Comparison of ENCODE assay signal across 27 cellular contexts in the genomic region with DNA sequence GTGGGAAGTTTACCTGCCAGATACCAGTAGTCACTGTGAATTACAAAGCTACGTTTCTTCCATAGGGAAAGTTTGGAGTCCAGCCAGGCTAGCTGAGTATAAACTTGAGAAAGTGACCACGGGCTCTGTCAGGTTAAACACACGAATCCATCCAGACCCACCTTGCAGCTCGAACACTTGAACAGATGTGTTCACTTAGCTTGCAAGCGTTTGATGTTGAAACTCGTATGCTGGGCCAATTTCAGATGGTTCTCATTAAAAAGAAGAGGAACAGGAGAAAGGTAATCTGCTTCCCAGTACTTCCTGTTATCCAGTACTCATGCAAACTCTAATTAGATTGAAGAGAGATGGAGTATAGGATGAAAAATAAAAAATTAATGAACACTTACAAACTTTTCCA.
"Had no signal": no experiment of that assay in that cellular context is flagged by ENCODE, and none has a peak within 500 bp of the region (broad histone marks: within the 10 kb centered on the region; RNA-seq: fewer than 3 reads in every experiment).

No MANE protein-coding gene starts in this region.

- H3K27ac ChIP-seq: esophagus muscularis mucosa, gastroesophageal sphincter, parathyroid adenoma, psoas muscle, tibial nerve had no signal

- DNase-seq: activated CD4-positive, alpha-beta memory T cell treated with anti-CD3 and anti-CD28 coated beads, Interleukin-2, amount 10 ng/mL, durations not matched to agents 7 days and 5 days; activated CD4-positive, alpha-beta T cell treated with anti-CD3 and anti-CD28 coated beads for 1 hour; activated CD4-positive, alpha-beta T cell treated with anti-CD3 and anti-CD28 coated beads, Interleukin-2, amount 10 ng/mL, durations not matched to agents 7 days and 5 days; activated CD8-positive, alpha-beta memory T cell treated with anti-CD3 and anti-CD28 coated beads, Interleukin-2, amount 50 U/mL, for 48 hours; activated gamma-delta T cell; activated naive CD4-positive, alpha-beta T cell treated with anti-CD3 and anti-CD28 coated beads, Interleukin-2, amount 10 ng/mL, durations not matched to agents 7 days and 5 days; activated naive CD8-positive, alpha-beta T cell treated with anti-CD3 and anti-CD28 coated beads, Interleukin-2, amount 10 ng/mL, durations not matched to agents 7 days and 5 days; activated T-cell treated with anti-CD3 and anti-CD28 coated beads, Interleukin-2, amount 50 U/mL, for 24 hours; amniotic stem cell; endodermal cell; hypothalamus; immature natural killer cell; kidney; left colon; midbrain; naive thymus-derived CD4-positive, alpha-beta T cell; nucleus accumbens; psoas muscle; stimulated activated CD4-positive, alpha-beta T cell treated with anti-CD3 and anti-CD28 coated beads, Interleukin-15, amount 100 ng/mL, for 24 hours; stimulated activated CD4-positive, alpha-beta T cell treated with anti-CD3 and anti-CD28 coated beads, Interleukin-2, amount 100 ng/mL, for 24 hours; stimulated activated naive B cell treated with anti-CD40 and anti-IgM and Interleukin-4, amounts not matched to agents 10 μg/mL and 1 μg/mL and 100 μg/mL, for 72 hours; T-helper 2 cell had no signal

- H3K27me3 ChIP-seq: esophagus muscularis mucosa, gastroesophageal sphincter, tibial nerve had no signal

- H3K4me1 ChIP-seq: psoas muscle had no signal

- H3K9me3 ChIP-seq: esophagus muscularis mucosa, gastroesophageal sphincter, psoas muscle, tibial nerve had no signal

- FAIRE-seq: bronchial epithelial cell, kidney had no signal

- H3K36me3 ChIP-seq: esophagus muscularis mucosa, gastroesophageal sphincter, tibial nerve had no signal

- H3K4me3 ChIP-seq: esophagus muscularis mucosa, gastroesophageal sphincter, psoas muscle, tibial nerve had no signal
